In the genomic region with DNA sequence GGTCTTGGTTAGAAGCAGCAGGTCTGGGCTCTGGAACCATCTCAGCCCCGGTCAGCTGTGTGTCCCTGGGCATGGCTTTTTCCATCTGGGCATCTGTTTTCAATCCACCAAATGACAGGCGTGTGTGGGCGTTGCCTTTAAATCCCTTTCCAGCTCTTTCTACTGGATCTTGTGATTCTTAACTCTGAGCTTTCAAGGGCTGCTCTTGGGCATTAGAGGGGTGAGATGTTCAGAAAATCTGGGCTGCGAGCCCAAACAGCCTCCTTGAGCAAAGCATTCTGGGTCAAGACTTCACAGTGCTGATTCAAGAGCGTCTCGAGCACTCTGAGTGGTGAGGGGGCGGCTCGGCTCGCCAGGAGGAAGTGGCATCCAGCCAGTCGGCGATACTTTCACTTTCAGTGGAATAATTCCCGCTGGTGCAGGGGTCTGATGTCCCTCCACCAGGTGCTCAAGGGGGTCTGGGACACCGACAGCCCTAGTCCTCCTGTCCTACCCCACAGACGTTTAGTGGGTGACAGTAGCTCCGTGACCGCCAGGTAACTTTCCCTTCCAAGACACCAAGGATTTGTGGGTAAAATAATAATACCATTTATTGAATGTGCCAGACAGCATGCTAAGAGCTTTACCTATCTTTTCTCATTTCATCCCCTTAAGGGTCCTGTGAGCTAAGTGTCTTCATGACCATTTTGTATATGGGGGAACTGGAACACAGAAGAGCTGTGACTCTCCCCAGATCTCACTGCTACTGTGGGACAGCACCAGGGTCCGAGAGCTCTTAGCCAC, we compare ENCODE assay signal across 8 cellular contexts.
DNase-seq lines count a peak whose midpoint lies in the region; ATAC-seq lines count a peak whose summit lies in the region.

No MANE protein-coding gene starts in this region.

- no peaks in the 10 kb centered on the region for H3K9me3 Mint-ChIP-seq in IgD-negative memory B cell
- no peaks in the 10 kb centered on the region for H3K9me3 Mint-ChIP-seq in T-cell

- H3K36me3 Mint-ChIP-seq in IgD-negative memory B cell (peaks cover 16% of the 10 kb centered on the region), T-cell (peaks cover 33% of the 10 kb centered on the region)

- DNase-seq in COLO668 (lab: John Stamatoyannopoulos, UW; ENCODE audit: unreplicated experiment) (peak; percentile 25), T-cell (peak; percentile 56 to 80 (median 70)), amygdala (lab: John Stamatoyannopoulos, UW) (peak in 49 of 56 donors; percentile 15 to 83 (median 62)), hepatic stellate cell (ENCODE audit: low spot score) (peak; percentile 91), T1000 (lab: John Stamatoyannopoulos, UW) (no peak)

- CTCF ChIA-PET in T-cell (lab: Charles Lee) = interaction anchor here (0.6 to 1.5 kb wide), 6 partner anchors 47 to 728 kb away, joined by 3 to 8 read pairs (median 4); no protein-coding TSS in a partner anchor

- no peaks in the 10 kb centered on the region for H3K27me3 Mint-ChIP-seq in IgD-negative memory B cell
- H3K27me3 Mint-ChIP-seq in T-cell = no peaks in the 10 kb centered on the region

- peak overlapping the region; percentile 91 to 98 (median 98) for H3K27ac Mint-ChIP-seq in IgD-negative memory B cell
- peak overlapping the region; percentile 98 to 100 for H3K27ac Mint-ChIP-seq in T-cell

- peak overlapping the region in 20 of 21 experiments; percentile 48 to 95 (median 78) for H3K27ac ChIP-seq in skin epidermis

- POLR2A ChIA-PET in T-cell (lab: Charles Lee) = interaction anchor here (0.5 to 0.7 kb wide), 5 partner anchors 10 to 894 kb away, joined by 3 to 9 read pairs (median 3); no protein-coding TSS in a partner anchor

- H3K4me1 Mint-ChIP-seq in IgD-negative memory B cell (peaks cover 43 to 52% (median 44%) of the 10 kb centered on the region in 3 donors), T-cell (peaks cover 28 to 58% (median 34%) of the 10 kb centered on the region in 3 donors)

- peak overlapping the region; percentile 95 to 98 (median 96) for H3K4me3 Mint-ChIP-seq in IgD-negative memory B cell
- peak overlapping the region; percentile 89 to 98 (median 95) for H3K4me3 Mint-ChIP-seq in T-cell

- ATAC-seq in GM21390 (IDR thresholded peaks at IDR 0.05; ENCODE audit: unreplicated experiment) = peak; percentile 35
- ATAC-seq in T-cell (replicated peaks in 1 of 4) = peak; percentile 89 to 94 (median 93)

- H3K4me3 ChIP-seq in skin epidermis = peak overlapping the region; percentile 35 to 56 (median 38)
